ENCODE assay signal across 9 cellular contexts in the genomic region with DNA sequence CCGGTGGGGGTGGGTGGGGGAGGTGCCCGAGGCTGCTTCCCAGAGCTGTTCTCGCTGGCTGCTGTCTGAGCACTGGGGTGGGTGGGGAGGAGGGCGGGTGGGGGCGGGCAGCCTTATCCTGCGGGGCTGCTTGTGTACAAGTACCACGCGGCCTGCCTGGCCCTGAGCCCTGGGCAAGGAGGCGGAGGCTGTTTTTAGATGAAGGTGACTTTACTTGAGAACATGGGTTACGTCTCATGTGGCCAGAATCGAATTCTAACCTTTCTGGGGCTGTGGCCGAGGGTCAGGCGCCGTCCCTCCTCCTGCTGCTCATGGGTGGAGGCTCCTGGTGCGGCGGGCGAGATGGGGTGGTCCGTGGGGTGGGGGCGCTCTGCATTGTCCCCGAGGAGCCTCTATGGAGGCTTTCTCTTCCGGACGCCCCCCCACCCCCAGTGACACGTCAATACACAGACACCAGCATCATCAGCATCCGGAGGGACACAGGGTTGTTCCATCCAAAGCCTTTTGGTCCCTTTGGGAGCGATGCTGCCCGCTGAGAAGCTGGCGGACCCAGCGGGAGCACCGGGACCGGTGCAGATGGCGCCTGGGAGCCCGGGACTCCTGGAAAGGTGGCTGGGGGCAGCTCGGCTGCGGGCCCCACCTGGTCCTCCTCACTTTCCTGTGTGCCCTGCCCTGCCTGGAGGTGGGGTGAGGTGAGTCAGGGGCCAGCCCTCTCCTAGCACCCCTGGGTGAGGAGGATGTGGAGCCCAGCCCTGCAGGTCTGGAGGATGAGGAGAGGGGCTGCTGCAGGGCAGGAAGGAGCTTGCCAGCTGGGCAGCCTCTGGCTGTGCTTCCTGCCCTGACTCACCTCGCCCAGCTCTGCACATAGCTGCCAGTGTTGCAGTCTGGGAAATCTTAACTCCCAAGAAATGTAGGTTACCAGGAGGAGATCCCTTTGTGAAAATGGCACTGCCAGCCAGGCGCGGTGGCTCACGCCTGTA. TPM values are rescaled to one million over a fixed set of nuclear protein-coding genes. Genes with fewer than 3 reads are reported as not detected.
DNase-seq lines count a peak whose midpoint lies in the region; ATAC-seq and TF ChIP-seq lines count a peak whose summit lies in the region.
"Had no signal": no experiment of that assay in that cellular context is flagged by ENCODE, and none has a peak within 500 bp of the region (broad histone marks: within the 10 kb centered on the region; RNA-seq: fewer than 3 reads in every experiment).

No MANE protein-coding gene starts in this region.

- peaks cover 3% of the 10 kb centered on the region for H3K27me3 Mint-ChIP-seq in endodermal cell (ENCODE audit: insufficient read depth)
- no peaks in the 10 kb centered on the region for H3K27me3 Mint-ChIP-seq in mesothelial cell of epicardium (ENCODE audit: low read depth)
- no peaks in the 10 kb centered on the region for H3K27me3 Mint-ChIP-seq in activated CD4-positive, alpha-beta T cell treated with anti-CD3 and anti-CD28 coated beads for 36 hours

- H3K4me3 Mint-ChIP-seq in endodermal cell (peak overlapping the region; percentile 88), mesothelial cell of epicardium (peak overlapping the region; percentile 15)
- H3K4me3 Mint-ChIP-seq in activated CD4-positive, alpha-beta T cell treated with anti-CD3 and anti-CD28 coated beads for 36 hours = no peak overlapping the region

- CTCF ChIA-PET in activated CD4-positive, alpha-beta T cell treated with anti-CD3 and anti-CD28 coated beads for 36 hours (lab: Charles Lee) = interaction anchor here (1.7 kb wide), 1 partner anchor 8 kb away, joined by 8 read pairs; no protein-coding TSS in a partner anchor

- H3K9me3 ChIP-seq in NT2/D1 (ENCODE audit: insufficient read depth, low read length) (no peaks in the 10 kb centered on the region), endodermal cell (ENCODE audit: control insufficient read depth, low read length) (no peaks in the 10 kb centered on the region)

- peaks cover 3% of the 10 kb centered on the region for H3K9me3 Mint-ChIP-seq in endodermal cell
- H3K9me3 Mint-ChIP-seq in mesothelial cell of epicardium = no peaks in the 10 kb centered on the region
- H3K9me3 Mint-ChIP-seq in activated CD4-positive, alpha-beta T cell treated with anti-CD3 and anti-CD28 coated beads for 36 hours (ENCODE audit: low read depth) = no peaks in the 10 kb centered on the region
- H3K9me3 Mint-ChIP-seq: activated T-cell treated with anti-CD3 and anti-CD28 coated beads, Interleukin-2, amount 50 U/mL, for 4 hours had no signal

- no peak overlapping the region for H3K27ac Mint-ChIP-seq in endodermal cell
- H3K27ac Mint-ChIP-seq in mesothelial cell of epicardium = no peak overlapping the region
- H3K27ac Mint-ChIP-seq in activated CD4-positive, alpha-beta T cell treated with anti-CD3 and anti-CD28 coated beads for 36 hours = no peak overlapping the region

- no peak for ATAC-seq in GM19351 (IDR thresholded peaks at IDR 0.05; ENCODE audit: unreplicated experiment)
- no peak for ATAC-seq in activated CD4-positive, alpha-beta T cell treated with anti-CD3 and anti-CD28 coated beads for 36 hours
- ATAC-seq: activated T-cell treated with anti-CD3 and anti-CD28 coated beads, Interleukin-2, amount 50 U/mL, for 4 hours had no signal

- H3K4me1 ChIP-seq in NT2/D1 (ENCODE audit: insufficient read depth, insufficient read length) (peaks cover 35% of the 10 kb centered on the region), endodermal cell (ENCODE audit: control insufficient read depth, insufficient read depth, low read length) (peaks cover 3% of the 10 kb centered on the region)

- H3K36me3 Mint-ChIP-seq in endodermal cell (ENCODE audit: low read depth) = peaks cover 16% of the 10 kb centered on the region
- no peaks in the 10 kb centered on the region for H3K36me3 Mint-ChIP-seq in mesothelial cell of epicardium
- peaks cover 6% of the 10 kb centered on the region for H3K36me3 Mint-ChIP-seq in activated CD4-positive, alpha-beta T cell treated with anti-CD3 and anti-CD28 coated beads for 36 hours (ENCODE audit: low read depth)

- DNase-seq in AG09309 (ENCODE audit: low read depth) = no peak
- no peak for DNase-seq in NT2/D1 (ENCODE audit: low read depth, low spot score)
- DNase-seq in endodermal cell = peak; percentile 55
- DNase-seq in mesothelial cell of epicardium (ENCODE audit: low spot score in 2 of 2, unreplicated experiment in 2 of 2) = no peak
- no peak for DNase-seq in middle frontal gyrus (ENCODE audit: extremely low spot score, low spot score)
- DNase-seq in activated CD8-positive, alpha-beta memory T cell treated with anti-CD3 and anti-CD28 coated beads, Interleukin-2, amount 50 U/mL, for 4 hours = no peak
- no peak for DNase-seq in activated CD4-positive, alpha-beta T cell treated with anti-CD3 and anti-CD28 coated beads for 36 hours
- DNase-seq: activated T-cell treated with anti-CD3 and anti-CD28 coated beads, Interleukin-2, amount 50 U/mL, for 4 hours had no signal

- POLR2A ChIA-PET in activated CD4-positive, alpha-beta T cell treated with anti-CD3 and anti-CD28 coated beads for 36 hours (lab: Charles Lee) = no interaction called here

- H3K36me3 ChIP-seq in NT2/D1 (ENCODE audit: insufficient read depth, insufficient read length, low read length) (peaks cover 46% of the 10 kb centered on the region), endodermal cell (ENCODE audit: control insufficient read depth, insufficient read depth, low read length) (peaks cover 31% of the 10 kb centered on the region)

- H3K4me3 ChIP-seq in AG09309 (ENCODE audit: control insufficient read depth, low read depth, low read length) (peak overlapping the region; percentile 19; the same call in 1 of the 2 replicates), NT2/D1 (ENCODE audit: insufficient read length, low read depth) (peak overlapping the region; percentile 29), endodermal cell (ENCODE audit: low read length) (no peak overlapping the region)

- H3K27me3 ChIP-seq in NT2/D1 (ENCODE audit: insufficient read depth, insufficient read length) (peaks cover 6% of the 10 kb centered on the region), endodermal cell (ENCODE audit: control insufficient read depth, insufficient read depth, low read length, poor library complexity, severe bottlenecking) (no peaks in the 10 kb centered on the region)

- no peak for TF ChIP-seq CTCF in AG09309 (IDR thresholded peaks at IDR 0.05; ENCODE audit: control insufficient read depth, insufficient read depth, low read depth, low read length, missing control alignments)
- TF ChIP-seq CTCF in endodermal cell (conservative IDR thresholded peaks at IDR 0.05) = no peak
- no peak for TF ChIP-seq CTCF in mesothelial cell of epicardium (IDR thresholded peaks at IDR 0.05; ENCODE audit: unreplicated experiment)

- H3K27ac ChIP-seq in endodermal cell (ENCODE audit: low read depth, low read length) = no peak overlapping the region

- peak overlapping the region; percentile 12 for H3K9ac ChIP-seq in NT2/D1 (ENCODE audit: insufficient read length, low read depth)
- no peak overlapping the region for H3K9ac ChIP-seq in endodermal cell (ENCODE audit: extremely low read depth, low read length, poor library complexity, severe bottlenecking)

- 86 to 95% methylated on average over 19 to 32 of the region's 38 CpGs for WGBS in endodermal cell (ENCODE audit: insufficient coverage in 1 of 2, insufficient read length in 1 of 2), 2 experiments

- intact Hi-C loops in activated CD4-positive, alpha-beta T cell treated with anti-CD3 and anti-CD28 coated beads for 36 hours (cut with DNase I, micrococcal nuclease) = no loop called here

- H3K4me1 Mint-ChIP-seq in endodermal cell (peaks cover 18% of the 10 kb centered on the region), mesothelial cell of epicardium (peaks cover 33% of the 10 kb centered on the region)
- peaks cover 34% of the 10 kb centered on the region for H3K4me1 Mint-ChIP-seq in activated CD4-positive, alpha-beta T cell treated with anti-CD3 and anti-CD28 coated beads for 36 hours

RNA-seq across cellular contexts. Expression of a gene that starts 3.4 kb away (rescaled TPM):
- total RNA-seq in endodermal cell (100 to 1,000 TPM; 808 to 833 TPM), mesothelial cell of epicardium (414 to 431 TPM (median 414 TPM) in 3 replicates)
- polyA plus RNA-seq in endodermal cell (2013, experiment 1 of 2) = 629 TPM
- polyA plus RNA-seq in endodermal cell (2013, experiment 2 of 2) = 588 TPM
- 100 to 1,000 TPM; 165 to 175 TPM for total RNA-seq in activated CD4-positive, alpha-beta T cell treated with anti-CD3 and anti-CD28 coated beads for 36 hours

RNA-seq across cellular contexts. Expression of a gene that starts 13.9 kb away (rescaled TPM):
- under 1 TPM; 0.15 to 0.75 TPM for total RNA-seq in endodermal cell
- 1.2 TPM for polyA plus RNA-seq in endodermal cell (2013, experiment 1 of 2)
- 0.79 TPM for polyA plus RNA-seq in endodermal cell (2013, experiment 2 of 2)
- 1.1 to 1.6 TPM (median 1.5 TPM) in 3 replicates for total RNA-seq in mesothelial cell of epicardium
- under 1 TPM; 0.48 to 0.53 TPM for total RNA-seq in activated CD4-positive, alpha-beta T cell treated with anti-CD3 and anti-CD28 coated beads for 36 hours

RNA-seq across cellular contexts. Expression of a gene that starts 32.0 kb away (rescaled TPM):
- total RNA-seq in endodermal cell (under 1 TPM in 1 of 2 donors, not detected in 1; 0.51 TPM), mesothelial cell of epicardium (0.25 to 0.40 TPM (median 0.29 TPM) in 3 replicates)
- polyA plus RNA-seq in endodermal cell (2013, experiment 1 of 2) = not detected
- not detected for polyA plus RNA-seq in endodermal cell (2013, experiment 2 of 2)
- 10 to 100 TPM; 22.5 to 25.3 TPM for total RNA-seq in activated CD4-positive, alpha-beta T cell treated with anti-CD3 and anti-CD28 coated beads for 36 hours

RNA-seq across cellular contexts. Expression of a gene that starts 44.3 kb away (rescaled TPM):
- 100 to 1,000 TPM; 128 to 138 TPM for total RNA-seq in endodermal cell
- polyA plus RNA-seq in endodermal cell (2013, experiment 1 of 2) = 116 TPM
- 123 TPM for polyA plus RNA-seq in endodermal cell (2013, experiment 2 of 2)
- 98.1 to 106 TPM (median 99.5 TPM) in 3 replicates for total RNA-seq in mesothelial cell of epicardium
- total RNA-seq in activated CD4-positive, alpha-beta T cell treated with anti-CD3 and anti-CD28 coated beads for 36 hours = 10 to 100 TPM; 36.7 to 41.5 TPM

RNA-seq across cellular contexts. Expression of a gene that starts 57.5 kb away (rescaled TPM):
- total RNA-seq in endodermal cell = 10 to 100 TPM; 76.6 to 86.4 TPM
- polyA plus RNA-seq in endodermal cell (2013, experiment 1 of 2) = 58.5 TPM
- 53.7 TPM for polyA plus RNA-seq in endodermal cell (2013, experiment 2 of 2)
- total RNA-seq in mesothelial cell of epicardium = 49.5 to 56.4 TPM (median 56.4 TPM) in 3 replicates
- total RNA-seq in activated CD4-positive, alpha-beta T cell treated with anti-CD3 and anti-CD28 coated beads for 36 hours = 10 to 100 TPM; 69.0 to 77.4 TPM

Comparison
In these comparisons a context has a peak if more than half of its experiments do, and no peak if none do; other contexts are left out.
1. RNA of a gene that starts 32.0 kb away (total RNA-seq): 22.5 to 25.3 TPM in activated CD4-positive, alpha-beta T cell treated with anti-CD3 and anti-CD28 coated beads for 36 hours; 0.51 TPM in endodermal cell and 0.25 to 0.40 TPM in mesothelial cell of epicardium; every median in the first group is over 10 times any median in the second.